Comparison of ENCODE assay signal across 1 cellular context in genomic region chr2:203759692-203760365, GRCh38.
TF ChIP-seq lines count a peak whose summit lies in the region.

No MANE protein-coding gene starts in this region.

TF ChIP-seq in SK-N-SH treated with all-trans-retinoic acid at 6 μM for 48 hours, 23 proteins besides CTCF, POLR2A, EP300 and RAD21 (continued from another document):
- no peak for TF ChIP-seq CSRNP3 (CRISPR knock-in tag; IDR thresholded peaks at IDR 0.05)
- TF ChIP-seq ZC3H10 (CRISPR knock-in tag; IDR thresholded peaks at IDR 0.05) = no peak
- TF ChIP-seq ZNF70 (CRISPR knock-in tag; IDR thresholded peaks at IDR 0.05) = no peak
- TF ChIP-seq OSR1 (CRISPR knock-in tag; IDR thresholded peaks at IDR 0.05) = no peak
- TF ChIP-seq SNAI2 (CRISPR knock-in tag; IDR thresholded peaks at IDR 0.05) = no peak
- no peak for TF ChIP-seq RARB (CRISPR knock-in tag; IDR thresholded peaks at IDR 0.05)
